27 cellular contexts compared by ENCODE assay signal in genomic region chr3:188938999-188939398, GRCh38.
"Had no signal": no experiment of that assay in that cellular context is flagged by ENCODE, and none has a peak within 500 bp of the region (broad histone marks: within the 10 kb centered on the region; RNA-seq: fewer than 3 reads in every experiment).

No MANE protein-coding gene starts in this region.

- H2AFZ ChIP-seq: hepatocyte had no signal

- H3K79me2 ChIP-seq: hepatocyte had no signal

- FAIRE-seq: endothelial cell of umbilical vein, kidney had no signal

- H3K27ac Mint-ChIP-seq: endodermal cell; memory B cell; naive thymus-derived CD8-positive, alpha-beta T cell; stimulated activated naive B cell treated with anti-CD40 and anti-IgM and Interleukin-4, amounts not matched to agents 10 μg/mL and 1 μg/mL and 100 μg/mL, for 72 hours; stimulated activated naive CD8-positive, alpha-beta T cell treated with anti-CD3 and anti-CD28 coated beads, Interleukin-15, amount 100 ng/mL, for 72 hours had no signal

- H3K4me1 ChIP-seq: foreskin keratinocyte had no signal

- DNase-seq: effector CD8-positive, alpha-beta T cell; endodermal cell; foreskin keratinocyte; heart left ventricle; kidney; midbrain; naive thymus-derived CD8-positive, alpha-beta T cell; occipital lobe; ovary; posterior cingulate gyrus; psoas muscle; right cardiac atrium; spleen; stimulated activated CD4-positive, alpha-beta T cell treated with anti-CD3 and anti-CD28 coated beads, Interleukin-4, amount 100 ng/mL, for 4 hours; stimulated activated naive B cell treated with anti-CD40 and anti-IgM and Interleukin-4, amounts not matched to agents 10 μg/mL and 1 μg/mL and 100 μg/mL, for 72 hours; stimulated activated naive CD8-positive, alpha-beta T cell treated with anti-CD3 and anti-CD28 coated beads, Interleukin-15, amount 100 ng/mL, for 72 hours; trophoblast cell had no signal

- H3K27me3 ChIP-seq: esophagus muscularis mucosa, foreskin keratinocyte, gastroesophageal sphincter, heart left ventricle, hepatocyte, ovary, spleen, suprapubic skin, vagina had no signal

- H3K36me3 ChIP-seq: esophagus muscularis mucosa, gastroesophageal sphincter, heart left ventricle, ovary, spleen, suprapubic skin, vagina had no signal

- H3K4me3 ChIP-seq: esophagus muscularis mucosa, gastroesophageal sphincter, heart left ventricle, hepatocyte, lung, ovary, psoas muscle, skin epidermis, spleen, suprapubic skin, vagina had no signal

- ATAC-seq: foreskin keratinocyte; gastroesophageal sphincter; left lobe of liver; naive thymus-derived CD8-positive, alpha-beta T cell; right cardiac atrium; stimulated activated naive B cell treated with anti-CD40 and anti-IgM and Interleukin-4, amounts not matched to agents 10 μg/mL and 1 μg/mL and 100 μg/mL, for 72 hours; stimulated activated naive CD8-positive, alpha-beta T cell treated with anti-CD3 and anti-CD28 coated beads, Interleukin-15, amount 100 ng/mL, for 72 hours had no signal

- H3K4me2 ChIP-seq: hepatocyte had no signal

- H3K9me3 ChIP-seq: esophagus muscularis mucosa, gastroesophageal sphincter, heart left ventricle, ovary, psoas muscle, spleen, suprapubic skin, vagina had no signal

- H3K27ac ChIP-seq: esophagus muscularis mucosa, foreskin keratinocyte, gastroesophageal sphincter, heart left ventricle, hepatocyte, ovary, skin epidermis, suprapubic skin, vagina had no signal

- H3K36me3 Mint-ChIP-seq: stimulated activated naive B cell treated with anti-CD40 and anti-IgM and Interleukin-4, amounts not matched to agents 10 μg/mL and 1 μg/mL and 100 μg/mL, for 72 hours had no signal

- H3K4me1 Mint-ChIP-seq: endodermal cell had no signal

- H3K9me3 Mint-ChIP-seq: endodermal cell, memory B cell had no signal

- H3K27me3 Mint-ChIP-seq: memory B cell; stimulated activated naive B cell treated with anti-CD40 and anti-IgM and Interleukin-4, amounts not matched to agents 10 μg/mL and 1 μg/mL and 100 μg/mL, for 72 hours had no signal

- H3K4me3 Mint-ChIP-seq: endodermal cell; memory B cell; naive thymus-derived CD8-positive, alpha-beta T cell; stimulated activated naive B cell treated with anti-CD40 and anti-IgM and Interleukin-4, amounts not matched to agents 10 μg/mL and 1 μg/mL and 100 μg/mL, for 72 hours; stimulated activated naive CD8-positive, alpha-beta T cell treated with anti-CD3 and anti-CD28 coated beads, Interleukin-15, amount 100 ng/mL, for 72 hours had no signal
